Comparison of ENCODE assay signal across 8 cellular contexts in the genomic region with DNA sequence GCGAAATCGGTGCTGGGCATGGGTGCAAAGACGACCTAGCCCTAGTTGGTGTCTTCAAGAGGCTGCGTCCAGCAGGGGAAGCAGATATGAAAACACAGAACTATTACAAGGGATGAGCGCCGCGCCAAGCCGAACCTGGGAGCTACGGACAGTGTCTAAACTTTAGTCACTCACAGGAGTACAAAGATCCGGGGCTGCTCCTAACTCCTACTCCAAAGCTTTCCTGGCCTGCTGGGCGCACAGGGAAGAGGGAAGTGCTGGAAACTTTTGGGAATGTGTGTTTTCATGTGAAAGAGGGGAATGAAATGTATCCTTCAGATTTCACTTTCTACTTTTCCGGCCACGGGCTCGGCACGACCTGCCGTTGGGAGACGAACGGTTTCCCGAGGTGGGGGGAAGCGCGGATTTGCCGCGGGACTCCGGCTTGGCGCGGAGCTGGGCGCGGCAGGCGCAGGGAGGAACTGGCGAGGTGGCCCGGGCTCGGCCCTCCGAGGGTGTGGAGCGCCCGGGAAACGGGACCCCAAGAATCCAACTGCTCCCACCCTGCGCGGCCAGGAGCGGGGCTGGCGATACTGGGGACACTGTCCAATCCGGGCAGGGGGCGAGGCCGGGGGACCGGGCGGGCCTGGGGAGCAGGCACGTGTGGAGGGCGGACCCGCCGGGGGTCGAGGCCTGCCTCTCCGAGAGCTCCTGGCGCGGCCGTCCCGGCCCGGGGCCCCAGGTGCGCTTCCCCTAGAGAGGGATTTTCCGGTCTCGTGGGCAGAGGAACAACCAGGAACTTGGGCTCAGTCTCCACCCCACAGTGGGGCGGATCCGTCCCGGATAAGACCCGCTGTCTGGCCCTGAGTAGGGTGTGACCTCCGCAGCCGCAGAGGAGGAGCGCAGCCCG. TPM values are rescaled to one million over a fixed set of nuclear protein-coding genes. Genes with fewer than 3 reads are reported as not detected.
DNase-seq lines count a peak whose midpoint lies in the region; ATAC-seq, FAIRE-seq and TF ChIP-seq lines count a peak whose summit lies in the region.

A gene (plus strand): TSS at position 854 of the 889 bp plus-strand sequence. CDS start 39,432 bp downstream, outside the sequence.

- H3K36me3 Mint-ChIP-seq in GM23338 (ENCODE audit: low read depth) (no peaks in the 10 kb centered on the region), astrocyte (ENCODE audit: low read depth, unreplicated experiment) (peaks cover 7% of the 10 kb centered on the region)

- no peak for FAIRE-seq in astrocyte (lab: Jason Lieb, UNC)

- H3K9me2 ChIP-seq in GM23338 (ENCODE audit: insufficient read depth) = no peaks in the 10 kb centered on the region

- intact Hi-C loops in T-helper 2 cell treated with Interferon-gamma antibody and Interleukin-4, amounts not matched to agents 100 ng/mL and 5 ng/mL, for 36 hours (cut with micrococcal nuclease) = loop anchor here (1.0 to 5.0 kb wide), 2 partner anchors 51 to 76 kb away; no protein-coding TSS in a partner anchor
- intact Hi-C loops in gastrocnemius medialis (cut with DNase I; ENCODE audit: low total_unique reads) = loop anchor here (5.0 to 10.0 kb wide), 4 partner anchors 36 to 516 kb away; a partner anchor contains a TSS

- DNase-seq in GM03348 (ENCODE audit: low spot score) (peak; percentile 90), GM23338 (ENCODE audit: low spot score) (peak; percentile 73), Kasumi-1 (lab: John Stamatoyannopoulos, UW) (peak; percentile 72 to 77), astrocyte (ENCODE audit: low read depth) (peak; percentile 61), hypothalamus (lab: John Stamatoyannopoulos, UW) (peak in 37 of 51 donors; percentile 6 to 63 (median 28)), gastrocnemius medialis (peak; percentile 82), NCI-H1092 treated with DMSO at 0.1 percent for 48 hours (lab: John Stamatoyannopoulos, UW) (no peak)

- no peak for TF ChIP-seq CTCF in GM23338 (conservative IDR thresholded peaks at IDR 0.05; ENCODE audit: low read depth in 2 of 2)
- no peak for TF ChIP-seq CTCF in astrocyte (IDR thresholded peaks at IDR 0.05; ENCODE audit: insufficient read depth, low read depth, low read length)
- peak in 4 of 5 experiments; percentile 19 to 42 (median 26) for TF ChIP-seq CTCF in gastrocnemius medialis (IDR thresholded peaks at IDR 0.05 in 4 of 5, conservative IDR thresholded peaks at IDR 0.05 in 1 of 5)

- H3K4me2 ChIP-seq in GM23338 = peak within 1 kb of the TSS; percentile 99
- peak within 1 kb of the TSS; percentile 89 for H3K4me2 ChIP-seq in astrocyte (ENCODE audit: low read length)

- peak within 1 kb of the TSS; percentile 85 for H3K4me3 ChIP-seq in GM23338
- peak within 1 kb of the TSS; percentile 71 for H3K4me3 ChIP-seq in astrocyte (ENCODE audit: insufficient read depth, low read depth, low read length)
- peak within 1 kb of the TSS; percentile 73 to 96 (median 88) for H3K4me3 ChIP-seq in gastrocnemius medialis

- peak; percentile 87 to 88 for TF ChIP-seq POLR2A in gastrocnemius medialis (IDR thresholded peaks at IDR 0.05)

- H2AFZ ChIP-seq in GM23338 = peak within 1 kb of the TSS; percentile 100
- H2AFZ ChIP-seq in astrocyte (ENCODE audit: low read depth, low read length) = peak within 1 kb of the TSS; percentile 92

- H3K4me1 ChIP-seq in GM23338 (ENCODE audit: insufficient read depth) = peaks cover 10% of the 10 kb centered on the region; the same call in 1 of the 2 replicates
- peaks cover 4% of the 10 kb centered on the region for H3K4me1 ChIP-seq in astrocyte (ENCODE audit: insufficient read depth, low read length)
- peaks cover 14 to 19% of the 10 kb centered on the region in 2 donors for H3K4me1 ChIP-seq in gastrocnemius medialis

- H4K20me1 ChIP-seq in GM23338 (replicated peaks; ENCODE audit: insufficient read depth) = no peaks in the 10 kb centered on the region
- H4K20me1 ChIP-seq in astrocyte (ENCODE audit: insufficient read depth, low read length) = peaks cover 17% of the 10 kb centered on the region

- H3K9me3 ChIP-seq in astrocyte (ENCODE audit: insufficient read depth, low read depth, low read length) (no peaks in the 10 kb centered on the region), gastrocnemius medialis (no peaks in the 10 kb centered on the region)

- H3K27me3 Mint-ChIP-seq in GM23338 (ENCODE audit: insufficient read depth, low read depth, poor library complexity) (peaks cover 14% of the 10 kb centered on the region), astrocyte (ENCODE audit: low read depth, unreplicated experiment) (peaks cover 4% of the 10 kb centered on the region)

- H3K4me1 Mint-ChIP-seq in GM23338 (peaks cover 10% of the 10 kb centered on the region), astrocyte (ENCODE audit: low read depth, unreplicated experiment) (peaks cover 11% of the 10 kb centered on the region)

- ATAC-seq in GM23338 (peak; percentile 81), gastrocnemius medialis (peak; percentile 84 to 92)

- H3K27me3 ChIP-seq in GM23338 (ENCODE audit: insufficient read depth) (peaks cover 23% of the 10 kb centered on the region), astrocyte (ENCODE audit: insufficient read depth, low read length) (peaks cover 2% of the 10 kb centered on the region), gastrocnemius medialis (no peaks in the 10 kb centered on the region)

- H3K27ac ChIP-seq in GM23338 (ENCODE audit: low read depth) (no peak within 1 kb of the TSS), astrocyte (ENCODE audit: low read depth, low read length) (peak within 1 kb of the TSS; percentile 60), gastrocnemius medialis (peak within 1 kb of the TSS; percentile 84 to 98 (median 92))

- in situ Hi-C loops in gastrocnemius medialis (cut with MboI; ENCODE audit: low sequenced_read_pairs in 4 of 4) = no loop called here

- peak within 1 kb of the TSS; percentile 86 for H3K9ac ChIP-seq in astrocyte (ENCODE audit: low read length)

- H3K4me3 Mint-ChIP-seq in GM23338 (peak within 1 kb of the TSS; percentile 83), astrocyte (ENCODE audit: unreplicated experiment) (peak within 1 kb of the TSS; percentile 99)

- H3K36me3 ChIP-seq in GM23338 (ENCODE audit: insufficient read depth) (no peaks in the 10 kb centered on the region), astrocyte (ENCODE audit: insufficient read depth, low read length) (no peaks in the 10 kb centered on the region), gastrocnemius medialis (no peaks in the 10 kb centered on the region)

- peaks cover 3% of the 10 kb centered on the region; the same call in 1 of the 2 replicates for H3F3A ChIP-seq in GM23338 (replicated peaks; ENCODE audit: low read depth)

- H3K79me2 ChIP-seq in GM23338 (replicated peaks; ENCODE audit: insufficient read depth) (no peaks in the 10 kb centered on the region), astrocyte (ENCODE audit: insufficient read depth, low read length) (peaks cover 16% of the 10 kb centered on the region)

- H3K27ac Mint-ChIP-seq in GM23338 (peak within 1 kb of the TSS; percentile 68; the same call in 1 of the 2 replicates), astrocyte (ENCODE audit: unreplicated experiment) (peak within 1 kb of the TSS; percentile 88)

- H3K9me3 Mint-ChIP-seq in GM23338 = no peaks in the 10 kb centered on the region
- no peaks in the 10 kb centered on the region for H3K9me3 Mint-ChIP-seq in astrocyte (ENCODE audit: unreplicated experiment)

TF ChIP-seq in GM23338, 12 proteins besides CTCF, POLR2A, EP300 and RAD21 (continues in another document):
- TF ChIP-seq STAT1 (IDR thresholded peaks at IDR 0.05; ENCODE audit: unreplicated experiment) (no peak), POLR2AphosphoS5 (IDR thresholded peaks at IDR 0.05; ENCODE audit: low read depth) (peak; percentile 60)

RNA-seq across cellular contexts. Expression of the gene that starts here (rescaled TPM):
- total RNA-seq in GM23338 (2014; rRNA removed; shearing (Covaris generic)) = 5.8 and 6.7 TPM in 2 replicates
- 11.5 and 12.3 TPM in 2 replicates for polyA plus RNA-seq in GM23338 (2016; fragmentation: Nextera tagmentation; extraction: Ambion mirVana)
- total RNA-seq in T-helper 2 cell treated with Interferon-gamma antibody and Interleukin-4, amounts not matched to agents 100 ng/mL and 5 ng/mL, for 36 hours = 94.6 and 96.7 TPM in 2 replicates
- total RNA-seq in astrocyte = 122 and 132 TPM in 2 replicates
- 10 to 100 TPM; 10.7 to 17.0 (median 15.8) TPM for total RNA-seq in gastrocnemius medialis

Comparison
In these comparisons a context has a peak if more than half of its experiments do, and no peak if none do; other contexts are left out.
1. CTCF ChIP-seq: peak in gastrocnemius medialis (4 of 5); none in GM23338 (0 of 2) and astrocyte (single experiment).
2. Peak in every context shown above with its lines, with median percentiles within 50 percentile points of each other: H3K4me3 ChIP-seq.